8 cellular contexts compared by ENCODE assay signal in genomic region chr19:7679771-7680605, GRCh38. TPM values are rescaled to one million over a fixed set of nuclear protein-coding genes. Genes with fewer than 3 reads are reported as not detected.
DNase-seq lines count a peak whose midpoint lies in the region; ATAC-seq and TF ChIP-seq lines count a peak whose summit lies in the region.

No MANE protein-coding gene starts in this region.

- no peaks in the 10 kb centered on the region for H3F3A ChIP-seq in MM.1S (ENCODE audit: insufficient read depth, low read length)

- H3K18ac ChIP-seq in neuronal stem cell (ENCODE audit: low read length) = peak overlapping the region; percentile 94

- no peaks in the 10 kb centered on the region for H3K27me3 ChIP-seq in CD8-positive, alpha-beta memory T cell (ENCODE audit: insufficient read depth, low read length, poor library complexity, severe bottlenecking)
- H3K27me3 ChIP-seq in MM.1S (replicated peaks; ENCODE audit: insufficient read depth, low read length) (peaks cover 42% of the 10 kb centered on the region), neuronal stem cell (ENCODE audit: control insufficient read depth in 3 of 3, insufficient read depth in 3 of 3, low read depth in 1 of 3, low read length in 3 of 3) (peaks cover 0 to 11% (median 8%) of the 10 kb centered on the region in 3 experiments)

- no peak for DNase-seq in CD8-positive, alpha-beta memory T cell
- no peak for DNase-seq in MM.1S
- DNase-seq in effector memory CD8-positive, alpha-beta T cell = no peak
- no peak for DNase-seq in neuronal stem cell (ENCODE audit: low spot score)
- no peak for DNase-seq in dedifferentiated amniotic fluid mesenchymal stem cell (ENCODE audit: extremely low spot score)
- no peak for DNase-seq in GM03348 (ENCODE audit: low spot score)
- DNase-seq in HuH-7.5 (ENCODE audit: low spot score) = no peak

- H3K36me3 ChIP-seq in CD8-positive, alpha-beta memory T cell (ENCODE audit: insufficient read depth, low read length) = peaks cover 6% of the 10 kb centered on the region
- H3K36me3 ChIP-seq in MM.1S (replicated peaks; ENCODE audit: insufficient read depth, low read length) (no peaks in the 10 kb centered on the region), neuronal stem cell (replicated peaks in 1 of 2; ENCODE audit: control insufficient read depth in 2 of 2, insufficient read depth in 2 of 2, low read length in 2 of 2) (peaks cover 13 to 21% of the 10 kb centered on the region in 2 donors)

- peak overlapping the region; percentile 83 for H3K4me3 ChIP-seq in CD8-positive, alpha-beta memory T cell (ENCODE audit: low read length)
- H3K4me3 ChIP-seq in MM.1S (ENCODE audit: low read length) = peak overlapping the region; percentile 100
- peak overlapping the region; percentile 49 to 97 for H3K4me3 ChIP-seq in neuronal stem cell (ENCODE audit: low read length in 2 of 2)

- peaks cover 30 to 58% (median 39%) of the 10 kb centered on the region in 3 donors for H3K4me1 Mint-ChIP-seq in CD8-positive, alpha-beta memory T cell
- peaks cover 28 to 40% of the 10 kb centered on the region in 2 donors for H3K4me1 Mint-ChIP-seq in effector memory CD8-positive, alpha-beta T cell (ENCODE audit: low read depth in 2 of 2)

- H3K27me3 Mint-ChIP-seq in CD8-positive, alpha-beta memory T cell = peaks cover 11 to 32% of the 10 kb centered on the region in 2 donors
- H3K27me3 Mint-ChIP-seq in effector memory CD8-positive, alpha-beta T cell = peaks cover 31 to 45% of the 10 kb centered on the region in 2 donors

- peak overlapping the region; percentile 81 for H2BK15ac ChIP-seq in neuronal stem cell (ENCODE audit: low read length)

- no peak overlapping the region for H2BK120ac ChIP-seq in neuronal stem cell (ENCODE audit: low read depth, low read length)

- peak overlapping the region; percentile 1 for H2AK5ac ChIP-seq in neuronal stem cell (ENCODE audit: low read depth, low read length)

- peak overlapping the region; percentile 82 for H3K27ac ChIP-seq in CD8-positive, alpha-beta memory T cell (ENCODE audit: low read depth, low read length)
- H3K27ac ChIP-seq in MM.1S (ENCODE audit: low read length) (no peak overlapping the region), neuronal stem cell (replicated peaks; ENCODE audit: low read length) (no peak overlapping the region)

- no peak for ATAC-seq in effector memory CD8-positive, alpha-beta T cell (replicated peaks)
- ATAC-seq in esophagus mucosa = no peak

- H3K9me3 Mint-ChIP-seq in CD8-positive, alpha-beta memory T cell = no peaks in the 10 kb centered on the region
- no peaks in the 10 kb centered on the region for H3K9me3 Mint-ChIP-seq in effector memory CD8-positive, alpha-beta T cell

- H3K79me1 ChIP-seq in neuronal stem cell (ENCODE audit: low read depth, low read length) = peaks cover 17% of the 10 kb centered on the region

- no peaks in the 10 kb centered on the region for H3K9me3 ChIP-seq in CD8-positive, alpha-beta memory T cell (ENCODE audit: low read length)
- no peaks in the 10 kb centered on the region for H3K9me3 ChIP-seq in MM.1S (replicated peaks; ENCODE audit: insufficient read depth, low read length)
- no peaks in the 10 kb centered on the region for H3K9me3 ChIP-seq in neuronal stem cell (replicated peaks in 1 of 2; ENCODE audit: control insufficient read depth in 2 of 2, insufficient read depth in 1 of 2, low read depth in 1 of 2, low read length in 2 of 2)

- H2BK12ac ChIP-seq in neuronal stem cell (ENCODE audit: low read length) = peak overlapping the region; percentile 97

- H3K9me2 ChIP-seq in MM.1S (replicated peaks; ENCODE audit: insufficient read depth, low read length) = no peaks in the 10 kb centered on the region

- peaks cover 35% of the 10 kb centered on the region for H3K4me1 ChIP-seq in CD8-positive, alpha-beta memory T cell (ENCODE audit: insufficient read depth, low read length)
- 0 out of 2 replicates have a peak, but pooled peaks cover 3% of the 10 kb centered on the region for H3K4me1 ChIP-seq in MM.1S (ENCODE audit: low read length)
- peaks cover 8 to 9% of the 10 kb centered on the region in 2 donors for H3K4me1 ChIP-seq in neuronal stem cell (ENCODE audit: control insufficient read depth in 2 of 2, insufficient read depth in 1 of 2, low read depth in 1 of 2, low read length in 2 of 2)

- no peak overlapping the region for H3K9ac ChIP-seq in MM.1S (ENCODE audit: low read length)
- H3K9ac ChIP-seq in neuronal stem cell (ENCODE audit: low read depth, low read length, poor library complexity) = no peak overlapping the region

- H3K23ac ChIP-seq in neuronal stem cell (ENCODE audit: low read depth, low read length, poor library complexity) = peak overlapping the region; percentile 89

- peak overlapping the region; percentile 69 to 92 (median 86) for H3K27ac Mint-ChIP-seq in CD8-positive, alpha-beta memory T cell
- peak overlapping the region; percentile 28 to 67 for H3K27ac Mint-ChIP-seq in effector memory CD8-positive, alpha-beta T cell

- peak overlapping the region; percentile 54 to 86 (median 81) for H3K4me3 Mint-ChIP-seq in CD8-positive, alpha-beta memory T cell
- peak overlapping the region; percentile 65 to 94 for H3K4me3 Mint-ChIP-seq in effector memory CD8-positive, alpha-beta T cell

- no peak overlapping the region for H3K4ac ChIP-seq in neuronal stem cell (ENCODE audit: low read length)

- H2BK5ac ChIP-seq in neuronal stem cell (ENCODE audit: low read length) = peak overlapping the region; percentile 93

- peak overlapping the region; percentile 96 for H4K8ac ChIP-seq in neuronal stem cell (ENCODE audit: low read depth, low read length)

- H3K4me2 ChIP-seq in MM.1S (ENCODE audit: low read depth, low read length) (peak overlapping the region; percentile 99), neuronal stem cell (ENCODE audit: insufficient read depth, low read length, poor library complexity, severe bottlenecking) (peak overlapping the region; percentile 73)

- H3K79me2 ChIP-seq in MM.1S (ENCODE audit: low read length) = peaks cover 13% of the 10 kb centered on the region

- H3K14ac ChIP-seq in neuronal stem cell (ENCODE audit: low read length) = peak overlapping the region; percentile 82

- no peak overlapping the region for H4K91ac ChIP-seq in neuronal stem cell (ENCODE audit: low read depth, low read length, poor library complexity)

- H3K36me3 Mint-ChIP-seq in CD8-positive, alpha-beta memory T cell = peaks cover 0 to 17% (median 2%) of the 10 kb centered on the region in 3 donors
- peaks cover 45% of the 10 kb centered on the region for H3K36me3 Mint-ChIP-seq in effector memory CD8-positive, alpha-beta T cell (ENCODE audit: insufficient read depth)

- H2AFZ ChIP-seq in MM.1S (ENCODE audit: low read length) = peak overlapping the region; percentile 81
- peak overlapping the region; percentile 94 for H2AFZ ChIP-seq in neuronal stem cell (ENCODE audit: low read length)

- H4K20me1 ChIP-seq in MM.1S (ENCODE audit: insufficient read depth, low read length) = no peaks in the 10 kb centered on the region

- no CpG with 5 or more reads among the region's 22 CpGs for WGBS in neuronal stem cell (ENCODE audit: extremely low coverage in 2 of 2, insufficient read length in 2 of 2, insufficient replicate concordance in 1 of 2), 2 donors

- CTCF ChIA-PET in CD8-positive, alpha-beta memory T cell (lab: Charles Lee) = interaction anchor here (0.8 to 3.2 kb wide), 30 partner anchors 9 to 578 kb away, joined by 3 to 61 read pairs (median 5); partner anchors contain the start of genes PET100, RETN and STXBP2

- POLR2A ChIA-PET in CD8-positive, alpha-beta memory T cell (lab: Charles Lee) = interaction anchor here (0.6 to 1.6 kb wide), 3 partner anchors 42 to 190 kb away, joined by 3 to 5 read pairs (median 4); partner anchors contain the start of genes PET100, STXBP2 and XAB2

- no peak for TF ChIP-seq CTCF in MM.1S (IDR thresholded peaks at IDR 0.05; ENCODE audit: low read length)

RNA-seq across cellular contexts. Expression of gene TRAPPC5, which starts 0.6 kb away (rescaled TPM):
- total RNA-seq in CD8-positive, alpha-beta memory T cell = 10 to 100 TPM; 63.5 to 70.1 TPM
- polyA plus RNA-seq in CD8-positive, alpha-beta memory T cell = 155 TPM
- polyA plus RNA-seq in neuronal stem cell (2013, experiment 1 of 2) = 57.8 TPM
- polyA plus RNA-seq in neuronal stem cell (2013, experiment 2 of 2) = 52.6 TPM
- 127 TPM for total RNA-seq in esophagus mucosa

RNA-seq across cellular contexts. Expression of gene MCEMP1, which starts 3.1 kb away (rescaled TPM):
- not detected for total RNA-seq in CD8-positive, alpha-beta memory T cell
- polyA plus RNA-seq in CD8-positive, alpha-beta memory T cell = not detected
- polyA plus RNA-seq in neuronal stem cell (2013, experiment 1 of 2) = not detected
- not detected for polyA plus RNA-seq in neuronal stem cell (2013, experiment 2 of 2)
- total RNA-seq in esophagus mucosa = 0.24 TPM

RNA-seq across cellular contexts. Expression of gene RETN, which starts 11.1 kb away (rescaled TPM):
- total RNA-seq in CD8-positive, alpha-beta memory T cell = not detected
- 1.2 TPM for polyA plus RNA-seq in CD8-positive, alpha-beta memory T cell
- polyA plus RNA-seq in neuronal stem cell (2013, experiment 1 of 2) = not detected
- polyA plus RNA-seq in neuronal stem cell (2013, experiment 2 of 2) = not detected
- total RNA-seq in esophagus mucosa = not detected

RNA-seq across cellular contexts. Expression of gene FCER2, which starts 21.9 kb away (rescaled TPM):
- 1 to 10 TPM in 1 of 2 experiments, under 1 TPM in 1; 0.96 to 1.6 TPM for total RNA-seq in CD8-positive, alpha-beta memory T cell
- polyA plus RNA-seq in CD8-positive, alpha-beta memory T cell = not detected
- polyA plus RNA-seq in neuronal stem cell (2013, experiment 1 of 2) = 0.03 TPM
- not detected for polyA plus RNA-seq in neuronal stem cell (2013, experiment 2 of 2)
- 0.20 TPM for total RNA-seq in esophagus mucosa

RNA-seq across cellular contexts. Expression of gene STXBP2, which starts 43.1 kb away (rescaled TPM):
- total RNA-seq in CD8-positive, alpha-beta memory T cell = 10 to 100 TPM; 80.1 to 80.5 TPM
- polyA plus RNA-seq in CD8-positive, alpha-beta memory T cell = 75.2 TPM
- 15.8 TPM for polyA plus RNA-seq in neuronal stem cell (2013, experiment 1 of 2)
- 14.9 TPM for polyA plus RNA-seq in neuronal stem cell (2013, experiment 2 of 2)
- 62.7 TPM for total RNA-seq in esophagus mucosa
